17 cellular contexts compared by ENCODE assay signal in the genomic region with DNA sequence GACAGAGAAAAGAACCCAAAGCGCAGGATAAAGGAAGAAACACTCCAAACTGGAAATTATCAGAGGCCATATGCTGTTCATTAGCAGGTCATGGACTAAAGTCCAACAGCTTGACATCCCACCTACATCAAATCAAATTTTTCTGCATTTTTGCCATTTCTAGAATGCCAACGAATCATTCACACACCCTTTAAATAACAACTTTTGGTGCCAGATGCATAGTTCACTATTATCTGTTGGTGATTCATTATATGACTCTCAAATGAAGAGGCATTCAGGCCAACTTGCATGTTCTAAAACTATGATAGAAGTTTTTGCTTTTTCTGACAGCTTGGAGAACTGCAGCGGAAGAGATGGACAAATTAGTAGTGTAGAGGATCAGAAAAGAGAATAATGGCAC.
DNase-seq lines count a peak whose midpoint lies in the region; ATAC-seq and TF ChIP-seq lines count a peak whose summit lies in the region.
"Had no signal": no experiment of that assay in that cellular context is flagged by ENCODE, and none has a peak within 500 bp of the region (broad histone marks: within the 10 kb centered on the region; RNA-seq: fewer than 3 reads in every experiment).

No MANE protein-coding gene starts in this region.

- in situ Hi-C loops in astrocyte of the cerebellum (cut with HindIII; ENCODE audit: low sequenced_read_pairs): no loop called here

- TF ChIP-seq CTCF in astrocyte of the cerebellum (IDR thresholded peaks at IDR 0.05; ENCODE audit: low read depth, low read length, missing control alignments): no peak

- H3K4me3 ChIP-seq in astrocyte of the cerebellum (ENCODE audit: low read depth, low read length): no peak overlapping the region
- H3K4me3 ChIP-seq: skin epidermis had no signal

- ATAC-seq in GM21360 (IDR thresholded peaks at IDR 0.05; ENCODE audit: unreplicated experiment) (no peak), GM21528 (IDR thresholded peaks at IDR 0.05; ENCODE audit: low FRiP score, unreplicated experiment) (no peak)

- DNase-seq in AG08396 (ENCODE audit: low spot score) (peak; percentile 11), HS-5 (ENCODE audit: low read depth) (peak; percentile 85), astrocyte of the cerebellum (ENCODE audit: low read depth) (peak; percentile 33), kidney glomerular epithelial cell (lab: John Stamatoyannopoulos, UW) (peak; percentile 43), dermis blood vessel endothelial cell (no peak)
- DNase-seq in stimulated activated CD4-positive, alpha-beta T cell treated with anti-CD3 and anti-CD28 coated beads, Interleukin-15, amount 100 ng/mL, for 24 hours: no peak
- DNase-seq: activated naive CD8-positive, alpha-beta T cell treated with anti-CD3 and anti-CD28 coated beads for 36 hours; activated T-cell treated with anti-CD3 and anti-CD28 coated beads, Interleukin-2, amount 50 U/mL, for 1 hour; AML-193; KG1; kidney; midbrain; NCI-H1694; trophoblast cell had no signal

Comparison
In these comparisons a context has a peak if more than half of its experiments do, and no peak if none do; other contexts are left out.
1. DNase-seq: peak in AG08396 (single experiment), HS-5 (single experiment), astrocyte of the cerebellum (single experiment) and kidney glomerular epithelial cell (single experiment); none in dermis blood vessel endothelial cell (single experiment) and stimulated activated CD4-positive, alpha-beta T cell treated with anti-CD3 and anti-CD28 coated beads, Interleukin-15, amount 100 ng/mL, for 24 hours (single experiment).